In genomic region chr17:75557075-75557851, GRCh38 we compare ENCODE assay signal across 11 cellular contexts. TPM values are rescaled to one million over a fixed set of nuclear protein-coding genes. Genes with fewer than 3 reads are reported as not detected.
DNase-seq lines count a peak whose midpoint lies in the region; ATAC-seq, FAIRE-seq and TF ChIP-seq lines count a peak whose summit lies in the region.
"Had no signal": no experiment of that assay in that cellular context is flagged by ENCODE, and none has a peak within 500 bp of the region (broad histone marks: within the 10 kb centered on the region; RNA-seq: fewer than 3 reads in every experiment).

No MANE protein-coding gene starts in this region.

- 7 to 11% methylated on average over 15 of the region's 15 CpGs for WGBS in pancreas, 2 donors
- 43 to 54% methylated on average over 8 to 11 of the region's 15 CpGs for WGBS in tibial nerve, 2 donors

- no peaks in the 10 kb centered on the region for H3K27me3 Mint-ChIP-seq in activated CD4-positive, alpha-beta T cell treated with anti-CD3 and anti-CD28 coated beads, Interleukin-2, amount 10 ng/mL, durations not matched to agents 24 days and 14 days
- H3K27me3 Mint-ChIP-seq: IgD-negative memory B cell had no signal

- peak; percentile 94 for FAIRE-seq in RCC 7860 (lab: Jason Lieb, UNC)
- FAIRE-seq in frontal cortex (lab: Jason Lieb, UNC): no peak
- no peak for FAIRE-seq in pancreas (lab: Jason Lieb, UNC)
- FAIRE-seq: GM18507 had no signal

- H3K4me1 Mint-ChIP-seq in activated CD4-positive, alpha-beta T cell treated with anti-CD3 and anti-CD28 coated beads, Interleukin-2, amount 10 ng/mL, durations not matched to agents 24 days and 14 days: no peaks in the 10 kb centered on the region
- H3K4me1 Mint-ChIP-seq: IgD-negative memory B cell had no signal

- no peaks in the 10 kb centered on the region for H3K9me3 ChIP-seq in pancreas
- no peaks in the 10 kb centered on the region for H3K9me3 ChIP-seq in tibial nerve

- TF ChIP-seq EP300 in tibial nerve (IDR thresholded peaks at IDR 0.05): no peak

- H3K27me3 ChIP-seq in pancreas: no peaks in the 10 kb centered on the region
- H3K27me3 ChIP-seq in tibial nerve: no peaks in the 10 kb centered on the region

- intact Hi-C loops in pancreas (cut with DNase I): no loop called here
- intact Hi-C loops in activated CD4-positive, alpha-beta T cell treated with anti-CD3 and anti-CD28 coated beads, Interleukin-2, amount 10 ng/mL, durations not matched to agents 24 days and 14 days (cut with micrococcal nuclease): no loop called here

- H3K27ac Mint-ChIP-seq in activated CD4-positive, alpha-beta T cell treated with anti-CD3 and anti-CD28 coated beads, Interleukin-2, amount 10 ng/mL, durations not matched to agents 24 days and 14 days: no peak overlapping the region
- H3K27ac Mint-ChIP-seq: IgD-negative memory B cell had no signal

- TF ChIP-seq CTCF in pancreas (IDR thresholded peaks at IDR 0.05): no peak
- no peak for TF ChIP-seq CTCF in tibial nerve (IDR thresholded peaks at IDR 0.05)

- TF ChIP-seq POLR2A in tibial nerve (IDR thresholded peaks at IDR 0.05): no peak

- H3K27ac ChIP-seq in pancreas: peak overlapping the region; percentile 89 to 93 (median 92)
- H3K27ac ChIP-seq in tibial nerve: no peak overlapping the region

- H3K4me3 ChIP-seq in pancreas (no peak overlapping the region), tibial nerve (no peak overlapping the region)

- H3K4me1 ChIP-seq in pancreas (peaks cover 40 to 42% (median 41%) of the 10 kb centered on the region in 3 donors), tibial nerve (peaks cover 0 to 7% (median 0%) of the 10 kb centered on the region in 4 donors)

- H3K36me3 Mint-ChIP-seq in activated CD4-positive, alpha-beta T cell treated with anti-CD3 and anti-CD28 coated beads, Interleukin-2, amount 10 ng/mL, durations not matched to agents 24 days and 14 days (ENCODE audit: low read depth): no peaks in the 10 kb centered on the region
- H3K36me3 Mint-ChIP-seq: IgD-negative memory B cell had no signal

- DNase-seq in ELF-1 (ENCODE audit: low read depth, low spot score) (peak; percentile 77), RCC 7860 (ENCODE audit: low spot score) (peak; percentile 97), frontal cortex (ENCODE audit: low spot score in 2 of 2) (peak; percentile 69 to 75), pancreas (peak; percentile 90 to 100 (median 99)), T-helper 1 cell (no peak), tibial nerve (ENCODE audit: low spot score in 2 of 2) (no peak)
- no peak for DNase-seq in activated CD4-positive, alpha-beta T cell treated with anti-CD3 and anti-CD28 coated beads, Interleukin-2, amount 10 ng/mL, durations not matched to agents 24 days and 14 days
- DNase-seq: activated CD4-positive, CD25-positive, alpha-beta regulatory T cell treated with anti-CD3 and anti-CD28 coated beads, Interleukin-2, amount 50 U/mL, for 72 hours had no signal

- H3K36me3 ChIP-seq in pancreas (peaks cover 0 to under 1% (median 0%) of the 10 kb centered on the region in 3 donors), tibial nerve (no peaks in the 10 kb centered on the region)

- no peak overlapping the region for H3K4me3 Mint-ChIP-seq in activated CD4-positive, alpha-beta T cell treated with anti-CD3 and anti-CD28 coated beads, Interleukin-2, amount 10 ng/mL, durations not matched to agents 24 days and 14 days
- H3K4me3 Mint-ChIP-seq: IgD-negative memory B cell had no signal

- no peaks in the 10 kb centered on the region for H3K9me3 Mint-ChIP-seq in activated CD4-positive, alpha-beta T cell treated with anti-CD3 and anti-CD28 coated beads, Interleukin-2, amount 10 ng/mL, durations not matched to agents 24 days and 14 days
- H3K9me3 Mint-ChIP-seq: IgD-negative memory B cell had no signal

- ATAC-seq in pancreas: peak; percentile 87 to 92 (median 89)
- no peak for ATAC-seq in HG03432 (IDR thresholded peaks at IDR 0.05; ENCODE audit: unreplicated experiment)

RNA-seq across cellular contexts. Expression of gene MYO15B, which starts 30.3 kb away (rescaled TPM):
- total RNA-seq in frontal cortex (19.6 TPM), pancreas (10 to 100 TPM; 25.9 to 82.0 (median 38.6) TPM), tibial nerve (100 to 1,000 TPM; 150 to 327 (median 278) TPM)
- polyA plus RNA-seq in pancreas: 100 to 1,000 TPM; 307 to 325 TPM
- 24.3 and 25.4 TPM in 2 replicates for total RNA-seq in activated CD4-positive, alpha-beta T cell treated with anti-CD3 and anti-CD28 coated beads, Interleukin-2, amount 10 ng/mL, durations not matched to agents 24 days and 14 days

RNA-seq across cellular contexts. Expression of gene LLGL2, which starts 31.8 kb away (rescaled TPM):
- total RNA-seq in frontal cortex: 0.82 TPM
- 100 to 1,000 TPM in 3 of 6 donors, 10 to 100 TPM in 3; 87.8 to 130 (median 101) TPM for total RNA-seq in pancreas
- polyA plus RNA-seq in pancreas: 100 to 1,000 TPM; 286 to 296 TPM
- total RNA-seq in activated CD4-positive, alpha-beta T cell treated with anti-CD3 and anti-CD28 coated beads, Interleukin-2, amount 10 ng/mL, durations not matched to agents 24 days and 14 days: 6.5 and 9.0 TPM in 2 replicates
- total RNA-seq in tibial nerve: 10 to 100 TPM in 1 of 4 donors, 1 to 10 TPM in 3; 8.4 to 18.4 (median 8.8) TPM

RNA-seq across cellular contexts. Expression of gene TSEN54, which starts 40.9 kb away (rescaled TPM):
- total RNA-seq in frontal cortex (11.4 TPM), pancreas (10 to 100 TPM; 14.9 to 20.0 (median 19.1) TPM), tibial nerve (10 to 100 TPM; 43.3 to 84.6 (median 53.0) TPM)
- 100 to 1,000 TPM in 1 of 2 donors, 10 to 100 TPM in 1; 55.1 to 105 TPM for polyA plus RNA-seq in pancreas
- 61.7 and 66.4 TPM in 2 replicates for total RNA-seq in activated CD4-positive, alpha-beta T cell treated with anti-CD3 and anti-CD28 coated beads, Interleukin-2, amount 10 ng/mL, durations not matched to agents 24 days and 14 days

RNA-seq across cellular contexts. Expression of gene CASKIN2, which starts 41.9 kb away (rescaled TPM):
- total RNA-seq in frontal cortex (6.1 TPM), pancreas (10 to 100 TPM; 12.2 to 20.7 (median 13.2) TPM), tibial nerve (10 to 100 TPM; 36.0 to 59.0 (median 51.3) TPM)
- 10 to 100 TPM; 12.1 to 14.7 TPM for polyA plus RNA-seq in pancreas
- 1.4 and 1.6 TPM in 2 replicates for total RNA-seq in activated CD4-positive, alpha-beta T cell treated with anti-CD3 and anti-CD28 coated beads, Interleukin-2, amount 10 ng/mL, durations not matched to agents 24 days and 14 days
- polyA plus RNA-seq: IgD-negative memory B cell had no signal

Comparison
In these comparisons a context has a peak if more than half of its experiments do, and no peak if none do; other contexts are left out.
1. DNase-seq: peak in ELF-1 (single experiment), RCC 7860 (single experiment), frontal cortex (2 of 2) and pancreas (6 of 6); none in T-helper 1 cell (0 of 5), activated CD4-positive, alpha-beta T cell treated with anti-CD3 and anti-CD28 coated beads, Interleukin-2, amount 10 ng/mL, durations not matched to agents 24 days and 14 days (single experiment) and tibial nerve (0 of 2).
2. H3K27ac ChIP-seq: peak in pancreas (4 of 4); none in tibial nerve (0 of 4).